ENCODE assay signal across 1 cellular context in genomic region chr14:34227834-34228662, GRCh38.
TF ChIP-seq lines count a peak whose summit lies in the region.

No MANE protein-coding gene starts in this region.

TF ChIP-seq in K562, 482 proteins besides CTCF, POLR2A, EP300 and RAD21 (continued from another document and continues in another):
- TF ChIP-seq C11orf30 (IDR thresholded peaks at IDR 0.05; ENCODE audit: low read depth) (no peak), ZNF644 (tag; IDR thresholded peaks at IDR 0.05; ENCODE audit: low read depth) (no peak), ZNF583 (CRISPR knock-in tag; IDR thresholded peaks at IDR 0.05) (no peak), BRD9 (IDR thresholded peaks at IDR 0.05; ENCODE audit: low read depth, partially characterized antibody) (no peak), DMBX1 (CRISPR knock-in tag; IDR thresholded peaks at IDR 0.05; ENCODE audit: borderline replicate concordance) (no peak), ZNF24 (IDR thresholded peaks at IDR 0.05) (no peak), ATF1 (CRISPR knock-in tag; IDR thresholded peaks at IDR 0.05) (no peak), ATF1 (tag; IDR thresholded peaks at IDR 0.05) (no peak), MCM5 (IDR thresholded peaks at IDR 0.05; ENCODE audit: low read depth) (no peak), ZNF263 (CRISPR knock-in tag; IDR thresholded peaks at IDR 0.05; ENCODE audit: borderline replicate concordance) (no peak), MNT (conservative IDR thresholded peaks at IDR 0.05) (peak; percentile 23 to 26; a peak in 1 of 4 replicates), CBFA2T2 (conservative IDR thresholded peaks at IDR 0.05) (no peak), MYNN (IDR thresholded peaks at IDR 0.05) (no peak), MYNN (CRISPR knock-in tag; IDR thresholded peaks at IDR 0.05) (no peak), RFX7 (CRISPR knock-in tag; IDR thresholded peaks at IDR 0.05) (no peak), ZNF511 (CRISPR knock-in tag; IDR thresholded peaks at IDR 0.05) (no peak), CEBPG (CRISPR knock-in tag; IDR thresholded peaks at IDR 0.05) (no peak), CEBPG (tag; conservative IDR thresholded peaks at IDR 0.05 in 1 of 2, IDR thresholded peaks at IDR 0.05 in 1 of 2) (no peak), ATF4 (CRISPR knock-in tag; IDR thresholded peaks at IDR 0.05) (no peak), FOXK2 (conservative IDR thresholded peaks at IDR 0.05 in 1 of 2, IDR thresholded peaks at IDR 0.05 in 1 of 2; ENCODE audit: low read depth in 2 of 2) (no peak), E2F6 (IDR thresholded peaks at IDR 0.05; ENCODE audit: borderline replicate concordance in 1 of 2, extremely low read depth in 1 of 2, insufficient read depth in 1 of 2, insufficient read length in 1 of 2, low read depth in 1 of 2, low read length in 1 of 2, poor library complexity in 1 of 2, severe bottlenecking in 1 of 2) (no peak), SIRT6 (IDR thresholded peaks at IDR 0.05; ENCODE audit: low read depth, low read length) (no peak), KLF16 (IDR thresholded peaks at IDR 0.05) (no peak), MGA (IDR thresholded peaks at IDR 0.05) (no peak), IFI16 (CRISPR knock-in tag; IDR thresholded peaks at IDR 0.05) (no peak), DEAF1 (CRISPR knock-in tag; IDR thresholded peaks at IDR 0.05) (peak; percentile 79), NFIX (CRISPR knock-in tag; IDR thresholded peaks at IDR 0.05; ENCODE audit: low read depth) (no peak), FOXP1 (CRISPR knock-in tag; IDR thresholded peaks at IDR 0.05) (no peak), NR3C1 (CRISPR knock-in tag; IDR thresholded peaks at IDR 0.05) (no peak), KAT8 (IDR thresholded peaks at IDR 0.05; ENCODE audit: low read depth) (no peak), EZH2 (IDR thresholded peaks at IDR 0.05; ENCODE audit: borderline replicate concordance, low read depth, low read length) (no peak), MIER1 (IDR thresholded peaks at IDR 0.05; ENCODE audit: low read depth) (no peak), MAX (CRISPR knock-in tag; IDR thresholded peaks at IDR 0.05) (no peak), CXXC5 (CRISPR knock-in tag; IDR thresholded peaks at IDR 0.05) (peak; percentile 15; the same call in 1 of the 2 replicates), E2F8 (IDR thresholded peaks at IDR 0.05; ENCODE audit: low read depth, partially characterized antibody) (no peak), IRF9 (tag; IDR thresholded peaks at IDR 0.05) (no peak), SMC3 (conservative IDR thresholded peaks at IDR 0.05; ENCODE audit: insufficient read depth, low read depth, low read length) (peak; percentile 62), ESRRB (CRISPR knock-in tag; IDR thresholded peaks at IDR 0.05; ENCODE audit: borderline replicate concordance) (no peak), ZNF280B (CRISPR knock-in tag; IDR thresholded peaks at IDR 0.05) (no peak), BRD4 (IDR thresholded peaks at IDR 0.05) (no peak), ZNF184 (CRISPR knock-in tag; IDR thresholded peaks at IDR 0.05) (no peak)
